8 cellular contexts compared by ENCODE assay signal in genomic region chr1:85200367-85200869, GRCh38. TPM values are rescaled to one million over a fixed set of nuclear protein-coding genes. Genes with fewer than 3 reads are reported as not detected.
A peak's percentile ranks its signal among the peaks of the same experiment; 100 is the strongest.
DNase-seq lines count a peak whose midpoint lies in the region; ATAC-seq and TF ChIP-seq lines count a peak whose summit lies in the region.

No MANE protein-coding gene starts in this region.

- H3K4me3 ChIP-seq in AG09309 (ENCODE audit: control insufficient read depth, low read depth, low read length) (peak overlapping the region; percentile 91), kidney epithelial cell (ENCODE audit: low read depth, low read length) (peak overlapping the region; percentile 72)

- TF ChIP-seq CTCF in AG09309 (IDR thresholded peaks at IDR 0.05; ENCODE audit: control insufficient read depth, insufficient read depth, low read depth, low read length, missing control alignments): no peak
- peak in 1 of 2 experiments; percentile 2 for TF ChIP-seq CTCF in brain (conservative IDR thresholded peaks at IDR 0.05)
- TF ChIP-seq CTCF in kidney epithelial cell (IDR thresholded peaks at IDR 0.05; ENCODE audit: insufficient read depth, low read length, poor library complexity, severe bottlenecking): no peak

- H3K4me1 Mint-ChIP-seq in brain: peaks cover 43% of the 10 kb centered on the region

- H3K27ac Mint-ChIP-seq in brain: peak overlapping the region in 3 of 5 experiments; percentile 42 to 89 (median 56)

- no peaks in the 10 kb centered on the region for H3K27me3 ChIP-seq in kidney epithelial cell (ENCODE audit: control insufficient read depth, insufficient read depth, low read length)

- DNase-seq in AG09309 (ENCODE audit: low read depth) (no peak), SK-N-DZ (ENCODE audit: low spot score) (peak; percentile 58), kidney epithelial cell (ENCODE audit: low read depth) (no peak), NCI-H2081 treated with DMSO at 0.1 percent for 48 hours (lab: John Stamatoyannopoulos, UW) (no peak)
- peak; percentile 6 for DNase-seq in stimulated activated CD4-positive, alpha-beta T cell treated with anti-CD3 and anti-CD28 coated beads, Interleukin-2, amount 100 ng/mL, for 4 hours (ENCODE audit: low read depth)

- H3K9me3 Mint-ChIP-seq in brain: no peaks in the 10 kb centered on the region

- peak overlapping the region; percentile 80 to 96 (median 87) for H3K4me3 Mint-ChIP-seq in brain

- no peaks in the 10 kb centered on the region for H3K36me3 Mint-ChIP-seq in brain

- peaks cover 23% of the 10 kb centered on the region for H3K27me3 Mint-ChIP-seq in brain

- ATAC-seq in GM19035 (IDR thresholded peaks at IDR 0.05; ENCODE audit: unreplicated experiment) (peak; percentile 42), HG03175 (IDR thresholded peaks at IDR 0.05; ENCODE audit: unreplicated experiment) (peak; percentile 35)

- H3K36me3 ChIP-seq in kidney epithelial cell (ENCODE audit: control insufficient read depth, insufficient read depth, low read length): no peaks in the 10 kb centered on the region

RNA-seq across cellular contexts. Expression of gene SYDE2, which starts 0.4 kb away (rescaled TPM):
- 1.4 and 1.8 TPM in 2 replicates for polyA plus RNA-seq in SK-N-DZ (2014; cell fraction: cytosol; rRNA removed)
- polyA plus RNA-seq in SK-N-DZ (2014; cell fraction: nucleus; rRNA removed): 1.7 and 2.1 TPM in 2 replicates
- 0.49 TPM for polyA plus RNA-seq in brain (ENCODE audit: insufficient read depth, low read depth, low replicate concordance)
- total RNA-seq in kidney epithelial cell: 4.2 and 7.6 TPM in 2 replicates

RNA-seq across cellular contexts. Expression of gene C1orf52, which starts 59.0 kb away (rescaled TPM):
- 20.2 and 36.2 TPM in 2 replicates for polyA plus RNA-seq in SK-N-DZ (2014; cell fraction: cytosol; rRNA removed)
- 33.1 and 35.7 TPM in 2 replicates for polyA plus RNA-seq in SK-N-DZ (2014; cell fraction: nucleus; rRNA removed)
- polyA plus RNA-seq in brain (ENCODE audit: insufficient read depth, low read depth, low replicate concordance): 18.8 TPM
- 14.1 and 16.2 TPM in 2 replicates for total RNA-seq in kidney epithelial cell

Comparison
In these comparisons a context has a peak if more than half of its experiments do, and no peak if none do; other contexts are left out.
1. DNase-seq: peak in SK-N-DZ (single experiment) and stimulated activated CD4-positive, alpha-beta T cell treated with anti-CD3 and anti-CD28 coated beads, Interleukin-2, amount 100 ng/mL, for 4 hours (single experiment); none in AG09309 (single experiment), kidney epithelial cell (single experiment) and NCI-H2081 treated with DMSO at 0.1 percent for 48 hours (single experiment).